In genomic region chr4:92199135-92199534, GRCh38 we compare ENCODE assay signal across 23 cellular contexts.
DNase-seq lines count a peak whose midpoint lies in the region; ATAC-seq, FAIRE-seq and TF ChIP-seq lines count a peak whose summit lies in the region.
"Had no signal": no experiment of that assay in that cellular context is flagged by ENCODE, and none has a peak within 500 bp of the region (broad histone marks: within the 10 kb centered on the region; RNA-seq: fewer than 3 reads in every experiment).

No MANE protein-coding gene starts in this region.

- H3K4me3 Mint-ChIP-seq in HFFc6 (no peak overlapping the region), chondrocyte (ENCODE audit: unreplicated experiment) (no peak overlapping the region)
- H3K4me3 Mint-ChIP-seq: CD4-positive, alpha-beta memory T cell had no signal

- H4K20me1 ChIP-seq in osteoblast (ENCODE audit: insufficient read depth, low read length): no peaks in the 10 kb centered on the region

- H3K4me1 Mint-ChIP-seq in HFFc6 (ENCODE audit: low read depth) (peaks cover 10% of the 10 kb centered on the region; the same call in 1 of the 2 replicates), chondrocyte (ENCODE audit: low read depth) (peaks cover 11% of the 10 kb centered on the region)
- H3K4me1 Mint-ChIP-seq: CD4-positive, alpha-beta memory T cell had no signal

- H3K27me3 ChIP-seq in ACC112 (ENCODE audit: insufficient read depth, low read length): no peaks in the 10 kb centered on the region
- H3K27me3 ChIP-seq in osteoblast (ENCODE audit: insufficient read depth, low read length): no peaks in the 10 kb centered on the region
- no peaks in the 10 kb centered on the region for H3K27me3 ChIP-seq in pancreas
- H3K27me3 ChIP-seq: MG63 had no signal

- H3K36me3 Mint-ChIP-seq in HFFc6 (ENCODE audit: low read depth) (no peaks in the 10 kb centered on the region), chondrocyte (ENCODE audit: low read depth) (no peaks in the 10 kb centered on the region)
- H3K36me3 Mint-ChIP-seq: CD4-positive, alpha-beta memory T cell had no signal

- DNase-seq in HFFc6: no peak
- DNase-seq in chondrocyte (ENCODE audit: low spot score): no peak
- no peak for DNase-seq in osteoblast (ENCODE audit: insufficient read length, low spot score, missing footprints)
- no peak for DNase-seq in pancreas
- no peak for DNase-seq in NOMO-1 treated with dmso at 0.1 percent for 144 hours (lab: John Stamatoyannopoulos, UW; ENCODE audit: unreplicated experiment)
- DNase-seq in HCEC 1CT: no peak
- no peak for DNase-seq in ecto neural progenitor cell (ENCODE audit: low spot score)
- DNase-seq: C1 segment of cervical spinal cord; CD4-positive, alpha-beta memory T cell; COR-L47; DMS53; GDM1; KG1; MG63; NCI-H2029; NCI-H2227 treated with DMSO at 0.1 percent for 48 hours; NCI-H526 treated with DMSO at 0.1 percent for 48 hours; SHP77 had no signal

- H3K27me3 Mint-ChIP-seq in HFFc6 (ENCODE audit: insufficient read depth): no peaks in the 10 kb centered on the region
- H3K27me3 Mint-ChIP-seq in chondrocyte (ENCODE audit: low read depth): no peaks in the 10 kb centered on the region
- H3K27me3 Mint-ChIP-seq: CD4-positive, alpha-beta memory T cell had no signal

- no peak for TF ChIP-seq CTCF in HFFc6 (IDR thresholded peaks at IDR 0.05)
- no peak for TF ChIP-seq CTCF in chondrocyte (IDR thresholded peaks at IDR 0.05)
- no peak for TF ChIP-seq CTCF in osteoblast (IDR thresholded peaks at IDR 0.05; ENCODE audit: extremely low read depth, low read depth, low read length)
- no peak for TF ChIP-seq CTCF in pancreas (IDR thresholded peaks at IDR 0.05)

- H3K36me3 ChIP-seq in ACC112 (ENCODE audit: insufficient read depth, low read length): no peaks in the 10 kb centered on the region
- H3K36me3 ChIP-seq in osteoblast (ENCODE audit: insufficient read depth, low read length): no peaks in the 10 kb centered on the region
- no peaks in the 10 kb centered on the region for H3K36me3 ChIP-seq in pancreas
- H3K36me3 ChIP-seq: MG63 had no signal

- no peak for FAIRE-seq in pancreas (lab: Jason Lieb, UNC)
- FAIRE-seq: GM12878, H1 had no signal

- peaks cover 4% of the 10 kb centered on the region for H3K9me3 Mint-ChIP-seq in HFFc6
- peaks cover 3% of the 10 kb centered on the region for H3K9me3 Mint-ChIP-seq in chondrocyte (ENCODE audit: low read depth)

- H3K27ac Mint-ChIP-seq in HFFc6 (peak overlapping the region; percentile 48; the same call in 1 of the 2 replicates), chondrocyte (ENCODE audit: unreplicated experiment) (peak overlapping the region; percentile 60)
- H3K27ac Mint-ChIP-seq: CD4-positive, alpha-beta memory T cell had no signal

- intact Hi-C loops in pancreas (cut with DNase I): no loop called here

- WGBS in pancreas, 2 donors: 93 to 98% methylated on average over 2 of the region's 2 CpGs

- peak overlapping the region; percentile 57 for H3K4me3 ChIP-seq in ACC112 (ENCODE audit: low read depth, low read length)
- H3K4me3 ChIP-seq in osteoblast (ENCODE audit: insufficient read depth, low read length): peak overlapping the region; percentile 39
- no peak overlapping the region for H3K4me3 ChIP-seq in pancreas
- H3K4me3 ChIP-seq: GM12878, MG63 had no signal

- ATAC-seq in pancreas: no peak
- ATAC-seq: GM12878, Panc1 had no signal

- H3K27ac ChIP-seq in ACC112 (ENCODE audit: low read depth, low read length): peak overlapping the region; percentile 88
- H3K27ac ChIP-seq in osteoblast (ENCODE audit: low read depth, low read length): peak overlapping the region; percentile 62
- H3K27ac ChIP-seq in pancreas: no peak overlapping the region
- H3K27ac ChIP-seq: RWPE1 had no signal

- H2AFZ ChIP-seq in ACC112 (ENCODE audit: low read length, unreplicated experiment) (peak overlapping the region; percentile 51), osteoblast (ENCODE audit: low read length) (peak overlapping the region; percentile 77)

- H3K4me1 ChIP-seq in ACC112 (ENCODE audit: control insufficient read depth, insufficient read depth, low read length, unreplicated experiment) (peaks cover 8% of the 10 kb centered on the region), osteoblast (ENCODE audit: insufficient read depth, low read length) (no peaks in the 10 kb centered on the region), pancreas (no peaks in the 10 kb centered on the region)

- H3K79me2 ChIP-seq in ACC112 (ENCODE audit: control insufficient read depth, insufficient read depth, low read length, unreplicated experiment) (no peaks in the 10 kb centered on the region), osteoblast (ENCODE audit: insufficient read depth, low read length) (no peaks in the 10 kb centered on the region)

- H3K9me3 ChIP-seq in osteoblast (ENCODE audit: low read depth, low read length) (no peaks in the 10 kb centered on the region), pancreas (no peaks in the 10 kb centered on the region)
- H3K9me3 ChIP-seq: MG63 had no signal

- peak overlapping the region; percentile 56 for H3K4me2 ChIP-seq in osteoblast (ENCODE audit: insufficient read depth, low read length)

Comparison
In these comparisons a context has a peak if more than half of its experiments do, and no peak if none do; other contexts are left out.
1. H3K27ac ChIP-seq: peak in ACC112 (single experiment) and osteoblast (single experiment); none in pancreas (0 of 4).
2. H3K4me3 ChIP-seq: peak in ACC112 (single experiment) and osteoblast (single experiment); none in pancreas (0 of 4).